In the genomic region with DNA sequence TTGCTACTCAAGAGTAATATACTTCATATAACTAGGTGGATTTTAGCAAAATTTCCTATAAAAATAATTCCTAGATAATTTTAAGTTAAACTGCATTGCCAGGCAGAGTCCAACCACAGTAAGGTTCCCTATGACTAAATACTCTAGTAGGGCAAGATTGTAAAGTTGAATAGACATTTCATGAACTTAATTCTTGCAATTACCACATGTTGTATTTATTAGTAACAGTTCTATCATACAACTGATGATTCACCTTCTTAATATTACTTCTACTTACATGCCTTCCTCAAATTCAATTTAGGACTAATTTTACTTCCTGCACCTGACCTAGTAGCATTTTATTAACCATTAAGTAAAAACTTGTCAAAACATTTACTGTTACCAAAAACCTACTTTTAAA, we compare ENCODE assay signal across 23 cellular contexts.
DNase-seq lines count a peak whose midpoint lies in the region; ATAC-seq, FAIRE-seq and TF ChIP-seq lines count a peak whose summit lies in the region.
"Had no signal": no experiment of that assay in that cellular context is flagged by ENCODE, and none has a peak within 500 bp of the region (broad histone marks: within the 10 kb centered on the region; RNA-seq: fewer than 3 reads in every experiment).

No MANE protein-coding gene starts in this region.

- CTCF ChIA-PET in mammary epithelial cell (lab: Charles Lee; ENCODE audit: low non-redundant PET) (no interaction called here), MCF 10A (lab: Yijun Ruan, JAX) (no interaction called here)
- CTCF ChIA-PET in activated CD8-positive, alpha-beta T cell treated with anti-CD3 and anti-CD28 coated beads for 36 hours (lab: Charles Lee) = no interaction called here

- no peak overlapping the region for H3K9ac ChIP-seq in mammary epithelial cell (ENCODE audit: insufficient read depth, low read length)

- H3K4me3 Mint-ChIP-seq in MCF 10A (ENCODE audit: unreplicated experiment) = no peak overlapping the region
- no peak overlapping the region for H3K4me3 Mint-ChIP-seq in chondrocyte (ENCODE audit: unreplicated experiment)
- H3K4me3 Mint-ChIP-seq in activated CD8-positive, alpha-beta T cell treated with anti-CD3 and anti-CD28 coated beads for 36 hours = no peak overlapping the region
- H3K4me3 Mint-ChIP-seq: CD14-positive monocyte, H9 had no signal

- no peaks in the 10 kb centered on the region for H3K79me2 ChIP-seq in mammary epithelial cell (ENCODE audit: insufficient read depth, low read length)

- DNase-seq in mammary epithelial cell (peak; percentile 14), MCF 10A (ENCODE audit: unreplicated experiment) (no peak), chondrocyte (ENCODE audit: low spot score) (no peak), GOT3 (lab: John Stamatoyannopoulos, UW) (no peak), NCI-H2029 (lab: John Stamatoyannopoulos, UW) (no peak), A172 (ENCODE audit: low spot score) (no peak)
- DNase-seq in activated CD8-positive, alpha-beta T cell treated with anti-CD3 and anti-CD28 coated beads for 36 hours = no peak
- DNase-seq: AML-193, H9, KG1, NCI-H1092 treated with DMSO at 0.1 percent for 48 hours, NCI-H146, NCI-H2029 treated with DMSO at 0.1 percent for 48 hours, NCI-H2171, NCI-H345, NCI-H524 treated with DMSO at 0.1 percent for 48 hours, NCI-H82, Peyer's patch, SJCRH30 had no signal

- H3K27me3 Mint-ChIP-seq in MCF 10A (ENCODE audit: insufficient read depth, unreplicated experiment) = no peaks in the 10 kb centered on the region
- H3K27me3 Mint-ChIP-seq in chondrocyte (ENCODE audit: low read depth) = no peaks in the 10 kb centered on the region
- H3K27me3 Mint-ChIP-seq in activated CD8-positive, alpha-beta T cell treated with anti-CD3 and anti-CD28 coated beads for 36 hours = no peaks in the 10 kb centered on the region

- dilution Hi-C loops in mammary epithelial cell (cut with HindIII; ENCODE audit: low sequenced_read_pairs) = no loop called here

- POLR2A ChIA-PET in MCF 10A (lab: Yijun Ruan, JAX) = no interaction called here
- POLR2A ChIA-PET in activated CD8-positive, alpha-beta T cell treated with anti-CD3 and anti-CD28 coated beads for 36 hours (lab: Charles Lee) = interaction anchor here (0.6 kb wide), 1 partner anchor 219 kb away, joined by 3 read pairs; no protein-coding TSS in a partner anchor

- H3K9me3 Mint-ChIP-seq in MCF 10A (ENCODE audit: unreplicated experiment) (no peaks in the 10 kb centered on the region), chondrocyte (ENCODE audit: low read depth) (no peaks in the 10 kb centered on the region)
- no peaks in the 10 kb centered on the region for H3K9me3 Mint-ChIP-seq in activated CD8-positive, alpha-beta T cell treated with anti-CD3 and anti-CD28 coated beads for 36 hours
- H3K9me3 Mint-ChIP-seq: CD14-positive monocyte, H9 had no signal

- H3K4me2 ChIP-seq in mammary epithelial cell (ENCODE audit: insufficient read depth, low read depth, low read length) = no peak overlapping the region

- no peaks in the 10 kb centered on the region for H3K4me1 Mint-ChIP-seq in MCF 10A (ENCODE audit: insufficient read depth, unreplicated experiment)
- peaks cover 29% of the 10 kb centered on the region for H3K4me1 Mint-ChIP-seq in chondrocyte (ENCODE audit: low read depth)
- peaks cover 4% of the 10 kb centered on the region for H3K4me1 Mint-ChIP-seq in activated CD8-positive, alpha-beta T cell treated with anti-CD3 and anti-CD28 coated beads for 36 hours (ENCODE audit: low read depth)
- H3K4me1 Mint-ChIP-seq: CD14-positive monocyte, H9 had no signal

- TF ChIP-seq CTCF in mammary epithelial cell (conservative IDR thresholded peaks at IDR 0.05 in 1 of 2, IDR thresholded peaks at IDR 0.05 in 1 of 2; ENCODE audit: extremely low read depth in 1 of 2, insufficient read depth in 1 of 2, low read depth in 1 of 2, low read length in 2 of 2) = no peak
- no peak for TF ChIP-seq CTCF in MCF 10A (IDR thresholded peaks at IDR 0.05; ENCODE audit: unreplicated experiment)
- no peak for TF ChIP-seq CTCF in chondrocyte (IDR thresholded peaks at IDR 0.05)
- no peak for TF ChIP-seq CTCF in activated CD8-positive, alpha-beta T cell treated with anti-CD3 and anti-CD28 coated beads for 36 hours (IDR thresholded peaks at IDR 0.05)

- BruUV-seq in mammary epithelial cell (replicated peaks; lab: Mats Ljungman, UMichigan) (no TSS peak), MCF 10A (replicated peaks; lab: Mats Ljungman, UMichigan) (no TSS peak)

- H3K27ac Mint-ChIP-seq in MCF 10A (ENCODE audit: low read depth, unreplicated experiment) = no peak overlapping the region
- H3K27ac Mint-ChIP-seq in chondrocyte (ENCODE audit: unreplicated experiment) = peak overlapping the region; percentile 17
- H3K27ac Mint-ChIP-seq in activated CD8-positive, alpha-beta T cell treated with anti-CD3 and anti-CD28 coated beads for 36 hours = no peak overlapping the region
- H3K27ac Mint-ChIP-seq: CD14-positive monocyte, H9 had no signal

- intact Hi-C loops in mammary epithelial cell (cut with micrococcal nuclease) (loop anchor here (5.0 kb wide), 1 partner anchor 130 kb away; no protein-coding TSS in a partner anchor), MCF 10A (cut with micrococcal nuclease) (no loop called here)
- intact Hi-C loops in activated CD8-positive, alpha-beta T cell treated with anti-CD3 and anti-CD28 coated beads for 36 hours (cut with micrococcal nuclease) = no loop called here

- FAIRE-seq in islet of Langerhans (lab: Jason Lieb, UNC) = peak; percentile 58
- FAIRE-seq: HTR-8/SVneo had no signal

- no peak for ATAC-seq in activated CD8-positive, alpha-beta T cell treated with anti-CD3 and anti-CD28 coated beads for 36 hours

- no peaks in the 10 kb centered on the region for H3K27me3 ChIP-seq in mammary epithelial cell (ENCODE audit: insufficient read depth, low read length)
- H3K27me3 ChIP-seq: Peyer's patch, SJCRH30 had no signal

- in situ Hi-C loops in mammary epithelial cell (cut with MboI; ENCODE audit: low sequenced_read_pairs in 2 of 2) = loop anchor here in 1 of 2 donors (25.0 kb wide), 1 partner anchor 345 kb away; a partner anchor contains a TSS

- no peak overlapping the region for H3K27ac ChIP-seq in mammary epithelial cell (ENCODE audit: insufficient read depth, low read depth, low read length)
- H3K27ac ChIP-seq: 22Rv1, Peyer's patch, SJCRH30 had no signal

- H3K36me3 ChIP-seq in mammary epithelial cell (ENCODE audit: insufficient read depth, low read length) = no peaks in the 10 kb centered on the region
- H3K36me3 ChIP-seq: Peyer's patch, SJCRH30 had no signal

- H2AFZ ChIP-seq in mammary epithelial cell (ENCODE audit: low read depth, low read length) = no peak overlapping the region

- H3K9me3 ChIP-seq in mammary epithelial cell (replicated peaks; ENCODE audit: insufficient read depth, low read length) = no peaks in the 10 kb centered on the region
- H3K9me3 ChIP-seq: Peyer's patch, SJCRH30 had no signal

- peaks cover 6% of the 10 kb centered on the region for H3K4me1 ChIP-seq in mammary epithelial cell (ENCODE audit: insufficient read depth, low read length)
- H3K4me1 ChIP-seq: Peyer's patch, SJCRH30 had no signal

- H3K4me3 ChIP-seq in mammary epithelial cell (replicated peaks in 1 of 3; ENCODE audit: insufficient read depth in 1 of 3, low read depth in 2 of 3, low read length in 3 of 3) = no peak overlapping the region
- H3K4me3 ChIP-seq: Peyer's patch, SJCRH30 had no signal

- H3K36me3 Mint-ChIP-seq in MCF 10A (ENCODE audit: insufficient read depth, unreplicated experiment) = no peaks in the 10 kb centered on the region
- no peaks in the 10 kb centered on the region for H3K36me3 Mint-ChIP-seq in chondrocyte (ENCODE audit: low read depth)
- no peaks in the 10 kb centered on the region for H3K36me3 Mint-ChIP-seq in activated CD8-positive, alpha-beta T cell treated with anti-CD3 and anti-CD28 coated beads for 36 hours (ENCODE audit: low read depth)
- H3K36me3 Mint-ChIP-seq: CD14-positive monocyte had no signal

- H4K20me1 ChIP-seq in mammary epithelial cell (ENCODE audit: insufficient read depth, low read length) = no peaks in the 10 kb centered on the region
